In the genomic region with DNA sequence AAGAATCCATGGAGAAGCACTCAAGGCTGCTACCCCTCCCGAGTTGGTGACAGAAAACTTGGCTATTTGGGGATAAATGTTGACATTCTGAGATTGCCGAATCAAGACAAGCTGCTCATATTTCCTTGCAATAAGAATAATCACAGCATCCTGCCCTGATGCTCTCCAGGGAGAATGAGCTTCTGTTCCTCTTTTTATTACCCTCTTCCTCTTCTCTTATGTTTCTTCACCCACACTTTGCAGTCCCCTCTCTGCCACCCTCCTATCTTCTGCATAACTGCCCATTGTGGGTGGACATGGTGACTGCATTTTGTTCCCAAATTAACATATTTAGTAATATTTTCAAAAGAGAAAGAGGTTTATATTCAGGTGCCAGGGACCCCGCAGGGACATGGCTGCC, we compare ENCODE assay signal across 13 cellular contexts. TPM values are rescaled to one million over a fixed set of nuclear protein-coding genes. Genes with fewer than 3 reads are reported as not detected.
DNase-seq lines count a peak whose midpoint lies in the region; ATAC-seq, FAIRE-seq and TF ChIP-seq lines count a peak whose summit lies in the region.
"Had no signal": no experiment of that assay in that cellular context is flagged by ENCODE, and none has a peak within 500 bp of the region (broad histone marks: within the 10 kb centered on the region; RNA-seq: fewer than 3 reads in every experiment).

No MANE protein-coding gene starts in this region.

- H3K4me1 ChIP-seq in mammary epithelial cell (ENCODE audit: insufficient read depth, low read length): no peaks in the 10 kb centered on the region
- H3K4me1 ChIP-seq: suprapubic skin had no signal

- H3K79me2 ChIP-seq in mammary epithelial cell (ENCODE audit: insufficient read depth, low read length): no peaks in the 10 kb centered on the region

- H3K27ac ChIP-seq in mammary epithelial cell (ENCODE audit: insufficient read depth, low read depth, low read length): no peak overlapping the region
- H3K27ac ChIP-seq: SJCRH30, suprapubic skin had no signal

- no peak for DNase-seq in GM12891 (ENCODE audit: insufficient read length, low spot score)
- DNase-seq in SKM-1 (lab: John Stamatoyannopoulos, UW; ENCODE audit: unreplicated experiment): peak; percentile 72
- no peak for DNase-seq in epidermal melanocyte (ENCODE audit: insufficient read length, low spot score)
- DNase-seq in mammary epithelial cell: no peak
- no peak for DNase-seq in islet precursor cell
- DNase-seq in activated CD4-positive, alpha-beta T cell treated with anti-CD3 and anti-CD28 coated beads for 1 hour: no peak
- DNase-seq: NCI-H1092, SJCRH30 had no signal

- H2AFZ ChIP-seq in mammary epithelial cell (ENCODE audit: low read depth, low read length): no peak overlapping the region
- H2AFZ ChIP-seq: GM23338 had no signal

- H4K20me1 ChIP-seq in mammary epithelial cell (ENCODE audit: insufficient read depth, low read length): no peaks in the 10 kb centered on the region

- peak; percentile 71 for FAIRE-seq in GM12891 (lab: Jason Lieb, UNC)

- dilution Hi-C loops in mammary epithelial cell (cut with HindIII; ENCODE audit: low sequenced_read_pairs): no loop called here

- 43% methylated on average over 3 of the region's 3 CpGs for WGBS in mammary epithelial cell (ENCODE audit: low coverage, missing lambda C conversion rate)

- TF ChIP-seq CTCF in mammary epithelial cell (conservative IDR thresholded peaks at IDR 0.05 in 1 of 2, IDR thresholded peaks at IDR 0.05 in 1 of 2; ENCODE audit: extremely low read depth in 1 of 2, insufficient read depth in 1 of 2, low read depth in 1 of 2, low read length in 2 of 2): no peak

- no peaks in the 10 kb centered on the region for H3K9me3 ChIP-seq in mammary epithelial cell (replicated peaks; ENCODE audit: insufficient read depth, low read length)
- H3K9me3 ChIP-seq: SJCRH30, suprapubic skin had no signal

- no peak overlapping the region for H3K4me2 ChIP-seq in mammary epithelial cell (ENCODE audit: insufficient read depth, low read depth, low read length)
- H3K4me2 ChIP-seq: GM23338 had no signal

- in situ Hi-C loops in mammary epithelial cell (cut with MboI; ENCODE audit: low sequenced_read_pairs in 2 of 2): no loop called here

- no peaks in the 10 kb centered on the region for H3K36me3 ChIP-seq in mammary epithelial cell (ENCODE audit: insufficient read depth, low read length)
- H3K36me3 ChIP-seq: SJCRH30, suprapubic skin had no signal

- H3K27me3 ChIP-seq in mammary epithelial cell (ENCODE audit: insufficient read depth, low read length): no peaks in the 10 kb centered on the region
- H3K27me3 ChIP-seq: SJCRH30, suprapubic skin had no signal

- no TSS peak for BruUV-seq in mammary epithelial cell (replicated peaks; lab: Mats Ljungman, UMichigan)

- no peak overlapping the region for H3K9ac ChIP-seq in mammary epithelial cell (ENCODE audit: insufficient read depth, low read length)

- peak; percentile 65 for ATAC-seq in GM21381 (IDR thresholded peaks at IDR 0.05; ENCODE audit: unreplicated experiment)
- ATAC-seq in HG03103 (IDR thresholded peaks at IDR 0.05; ENCODE audit: low read depth, unreplicated experiment): peak; percentile 52
- ATAC-seq: GM23338 had no signal

- intact Hi-C loops in mammary epithelial cell (cut with micrococcal nuclease): no loop called here

- CTCF ChIA-PET in mammary epithelial cell (lab: Charles Lee; ENCODE audit: low non-redundant PET): no interaction called here

- TF ChIP-seq POLR2A in GM12891 (IDR thresholded peaks at IDR 0.05; ENCODE audit: low read depth, low read length): no peak

- no peak overlapping the region for H3K4me3 ChIP-seq in mammary epithelial cell (replicated peaks in 1 of 3; ENCODE audit: insufficient read depth in 1 of 3, low read depth in 2 of 3, low read length in 3 of 3)
- H3K4me3 ChIP-seq: GM23338, SJCRH30, suprapubic skin had no signal

TF ChIP-seq in GM12891, 5 proteins besides CTCF, POLR2A, EP300 and RAD21:
- TF ChIP-seq POU2F2 (IDR thresholded peaks at IDR 0.05; ENCODE audit: low read depth, low read length) (peak; percentile 68; the same call in 1 of the 2 replicates), POLR2AphosphoS5 (IDR thresholded peaks at IDR 0.05; ENCODE audit: low read depth, low read length) (no peak), TAF1 (IDR thresholded peaks at IDR 0.05; ENCODE audit: low read depth, low read length) (no peak), PAX5 (IDR thresholded peaks at IDR 0.05; ENCODE audit: insufficient read depth, low read length, severe bottlenecking) (no peak), SPI1 (IDR thresholded peaks at IDR 0.05; ENCODE audit: low read depth, low read length) (peak; percentile 96)

RNA-seq across cellular contexts. Expression of gene MSGN1, which starts 11.9 kb away (rescaled TPM):
- not detected for polyA plus RNA-seq in GM12891 (2012; ENCODE audit: low read depth, missing spikeins)
- not detected for total RNA-seq in mammary epithelial cell
- not detected for polyA plus RNA-seq in mammary epithelial cell
- polyA minus RNA-seq in mammary epithelial cell: not detected
- total RNA-seq: fibroblast of villous mesenchyme, GM23338, SJCRH30, suprapubic skin had no signal
- polyA plus RNA-seq: GM23338 had no signal

RNA-seq across cellular contexts. Expression of gene GEN1, which starts 50.4 kb away (rescaled TPM):
- 8.2 TPM for polyA plus RNA-seq in GM12891 (2012; ENCODE audit: low read depth, missing spikeins)
- 10 to 100 TPM; 10.0 to 27.3 TPM for total RNA-seq in mammary epithelial cell
- polyA plus RNA-seq in mammary epithelial cell: 7.4 TPM
- 23.6 TPM for polyA minus RNA-seq in mammary epithelial cell

RNA-seq across cellular contexts. Expression of gene SMC6, which starts 50.7 kb away (rescaled TPM):
- polyA plus RNA-seq in GM12891 (2012; ENCODE audit: low read depth, missing spikeins): 15.9 TPM
- total RNA-seq in mammary epithelial cell: 10 to 100 TPM; 23.0 to 32.8 TPM
- 10.3 TPM for polyA plus RNA-seq in mammary epithelial cell
- 12.0 TPM for polyA minus RNA-seq in mammary epithelial cell
